8 cellular contexts compared by ENCODE assay signal in genomic region chr7:80313716-80314115, GRCh38.
"Had no signal": no experiment of that assay in that cellular context is flagged by ENCODE, and none has a peak within 500 bp of the region (broad histone marks: within the 10 kb centered on the region; RNA-seq: fewer than 3 reads in every experiment).

No MANE protein-coding gene starts in this region.

- FAIRE-seq: HepG2 had no signal

- H3K4me3 ChIP-seq: GM23248, HAP-1 had no signal

- ATAC-seq: HCT116, HepG2 had no signal

- H3K27ac ChIP-seq: GM23248, HL-60 had no signal

- H3K9me3 ChIP-seq: HAP-1 had no signal

- H3K36me3 ChIP-seq: HAP-1 had no signal

- DNase-seq: GM23248, GOT3, H7, HFFc6 had no signal

- H3K9ac ChIP-seq: GM23248 had no signal

- H2AFZ ChIP-seq: GM23248 had no signal
